22 cellular contexts compared by ENCODE assay signal in the genomic region with DNA sequence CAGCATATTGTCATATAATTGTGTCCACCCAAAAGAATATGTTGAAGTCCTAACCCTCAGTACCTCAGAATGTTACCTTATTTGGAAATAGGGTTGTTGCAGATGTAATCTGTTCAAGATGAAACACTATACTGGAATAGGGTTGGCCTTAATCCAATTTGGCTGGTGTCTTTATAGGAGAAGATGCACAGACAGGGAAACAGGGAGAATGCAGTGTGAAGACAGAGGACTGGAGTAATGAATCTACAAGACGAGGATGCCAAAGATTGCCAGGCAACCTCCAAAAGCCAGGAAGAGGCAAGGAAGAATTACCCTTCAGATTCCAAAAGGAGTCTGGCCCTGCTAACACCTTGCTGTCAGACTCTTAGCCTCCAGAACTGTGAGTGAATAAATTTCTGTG.
"Had no signal": no experiment of that assay in that cellular context is flagged by ENCODE, and none has a peak within 500 bp of the region (broad histone marks: within the 10 kb centered on the region; RNA-seq: fewer than 3 reads in every experiment).

No MANE protein-coding gene starts in this region.

- DNase-seq: activated CD4-positive, alpha-beta memory T cell treated with anti-CD3 and anti-CD28 coated beads for 36 hours; activated CD4-positive, alpha-beta T cell treated with anti-CD3 and anti-CD28 coated beads for 1 hour; activated CD4-positive, alpha-beta T cell treated with anti-CD3 and anti-CD28 coated beads, Interleukin-2, amount 10 ng/mL, durations not matched to agents 7 days and 5 days; activated CD8-positive, alpha-beta memory T cell treated with anti-CD3 and anti-CD28 coated beads for 24 hours; activated effector memory CD4-positive, alpha-beta T cell treated with anti-CD3 and anti-CD28 coated beads, Interleukin-2, amount 50 U/mL, for 16 hours; activated naive CD4-positive, alpha-beta T cell treated with Interleukin-2 at 50 U/mL for 16 hours; activated naive CD8-positive, alpha-beta T cell treated with anti-CD3 and anti-CD28 coated beads, Interleukin-2, amount 50 U/mL, for 24 hours; activated T-cell treated with anti-CD3 and anti-CD28 coated beads, Interleukin-2, amount 50 U/mL, for 4 hours; amygdala; MM.1S; NCI-H146; NCI-H1930; NCI-H526; NCI-H774; PC-9; SHP77 treated with DMSO at 0.1 percent for 48 hours; T-helper 17 cell; T-helper 9 cell had no signal

- H3K27ac ChIP-seq: KMS-11, PC-9 had no signal

- H3K9ac ChIP-seq: KMS-11 had no signal

- ATAC-seq: activated naive CD4-positive, alpha-beta T cell treated with anti-CD3 and anti-CD28 coated beads, Interleukin-2, amount 50 U/mL, for 72 hours; activated naive CD8-positive, alpha-beta T cell treated with anti-CD3 and anti-CD28 coated beads, Interleukin-2, amount 50 U/mL, for 24 hours; activated T-cell treated with anti-CD3 and anti-CD28 coated beads, Interleukin-2, amount 50 U/mL, for 4 hours; HepG2; T-helper 17 cell; WTC11 had no signal

- H3K4me3 ChIP-seq: PC-9 had no signal
